In genomic region chr1:187985145-187985896, GRCh38 we compare ENCODE assay signal across 13 cellular contexts.
DNase-seq lines count a peak whose midpoint lies in the region; ATAC-seq, FAIRE-seq and TF ChIP-seq lines count a peak whose summit lies in the region.
"Had no signal": no experiment of that assay in that cellular context is flagged by ENCODE, and none has a peak within 500 bp of the region (broad histone marks: within the 10 kb centered on the region; RNA-seq: fewer than 3 reads in every experiment).

No MANE protein-coding gene starts in this region.

- no peak for TF ChIP-seq CTCF in BE2C (IDR thresholded peaks at IDR 0.05; ENCODE audit: low read depth, low read length)

- intact Hi-C loops in activated naive CD4-positive, alpha-beta T cell treated with anti-CD3 and anti-CD28 coated beads for 36 hours (cut with micrococcal nuclease) = no loop called here

- no peaks in the 10 kb centered on the region for H3K36me3 ChIP-seq in BE2C
- H3K36me3 ChIP-seq: thoracic aorta had no signal

- H3K4me1 ChIP-seq in BE2C = peaks cover 3% of the 10 kb centered on the region; the same call in 1 of the 2 replicates

- ATAC-seq in GM19023 (IDR thresholded peaks at IDR 0.05; ENCODE audit: unreplicated experiment) (peak; percentile 57), HG02840 (IDR thresholded peaks at IDR 0.05; ENCODE audit: low FRiP score, unreplicated experiment) (peak; percentile 52)

- no peaks in the 10 kb centered on the region for H3K4me1 Mint-ChIP-seq in activated CD4-positive, alpha-beta T cell treated with anti-CD3 and anti-CD28 coated beads, Interleukin-2, amount 10 ng/mL, durations not matched to agents 7 days and 5 days
- no peaks in the 10 kb centered on the region for H3K4me1 Mint-ChIP-seq in activated naive CD4-positive, alpha-beta T cell treated with anti-CD3 and anti-CD28 coated beads for 36 hours (ENCODE audit: low read depth)

- H3K27ac Mint-ChIP-seq in activated CD4-positive, alpha-beta T cell treated with anti-CD3 and anti-CD28 coated beads, Interleukin-2, amount 10 ng/mL, durations not matched to agents 7 days and 5 days = no peak overlapping the region
- no peak overlapping the region for H3K27ac Mint-ChIP-seq in activated naive CD4-positive, alpha-beta T cell treated with anti-CD3 and anti-CD28 coated beads for 36 hours

- no peaks in the 10 kb centered on the region for H3K9me3 Mint-ChIP-seq in activated CD4-positive, alpha-beta T cell treated with anti-CD3 and anti-CD28 coated beads, Interleukin-2, amount 10 ng/mL, durations not matched to agents 7 days and 5 days
- H3K9me3 Mint-ChIP-seq in activated naive CD4-positive, alpha-beta T cell treated with anti-CD3 and anti-CD28 coated beads for 36 hours = peaks cover 9% of the 10 kb centered on the region

- no peaks in the 10 kb centered on the region for H3K9me3 ChIP-seq in BE2C
- H3K9me3 ChIP-seq: thoracic aorta had no signal

- POLR2A ChIA-PET in activated CD4-positive, alpha-beta T cell treated with anti-CD3 and anti-CD28 coated beads, Interleukin-2, amount 10 ng/mL, durations not matched to agents 7 days and 5 days (lab: Charles Lee) = no interaction called here

- H3K36me3 Mint-ChIP-seq in activated CD4-positive, alpha-beta T cell treated with anti-CD3 and anti-CD28 coated beads, Interleukin-2, amount 10 ng/mL, durations not matched to agents 7 days and 5 days (ENCODE audit: low read depth) = no peaks in the 10 kb centered on the region
- H3K36me3 Mint-ChIP-seq in activated naive CD4-positive, alpha-beta T cell treated with anti-CD3 and anti-CD28 coated beads for 36 hours (ENCODE audit: low read depth) = no peaks in the 10 kb centered on the region

- H3K27me3 Mint-ChIP-seq in activated CD4-positive, alpha-beta T cell treated with anti-CD3 and anti-CD28 coated beads, Interleukin-2, amount 10 ng/mL, durations not matched to agents 7 days and 5 days = no peaks in the 10 kb centered on the region
- H3K27me3 Mint-ChIP-seq in activated naive CD4-positive, alpha-beta T cell treated with anti-CD3 and anti-CD28 coated beads for 36 hours (ENCODE audit: low read depth) = no peaks in the 10 kb centered on the region

- H3K4me3 Mint-ChIP-seq in activated CD4-positive, alpha-beta T cell treated with anti-CD3 and anti-CD28 coated beads, Interleukin-2, amount 10 ng/mL, durations not matched to agents 7 days and 5 days = no peak overlapping the region
- no peak overlapping the region for H3K4me3 Mint-ChIP-seq in activated naive CD4-positive, alpha-beta T cell treated with anti-CD3 and anti-CD28 coated beads for 36 hours

- TF ChIP-seq POLR2A in GM12892 (IDR thresholded peaks at IDR 0.05; ENCODE audit: low read depth, low read length) = no peak

- no peak for FAIRE-seq in GM12892 (lab: Jason Lieb, UNC)

- DNase-seq in NCI-H524 (lab: John Stamatoyannopoulos, UW) (peak; percentile 75 to 95), BE2C (no peak), GM12892 (ENCODE audit: insufficient read length) (no peak)
- no peak for DNase-seq in activated CD4-positive, alpha-beta T cell treated with anti-CD3 and anti-CD28 coated beads, Interleukin-2, amount 10 ng/mL, durations not matched to agents 7 days and 5 days
- no peak for DNase-seq in activated naive CD4-positive, alpha-beta T cell treated with anti-CD3 and anti-CD28 coated beads for 36 hours
- DNase-seq: activated CD4-positive, alpha-beta T cell treated with anti-CD3 and anti-CD28 coated beads, Interleukin-2, amount 50 U/mL, for 4 hours; NCI-H1092 treated with DMSO at 0.1 percent for 48 hours; occipital lobe; RPMI8226; T1000 had no signal

- no peak overlapping the region for H3K4me3 ChIP-seq in BE2C (ENCODE audit: low read depth, low read length)
- H3K4me3 ChIP-seq: thoracic aorta had no signal

- CTCF ChIA-PET in activated CD4-positive, alpha-beta T cell treated with anti-CD3 and anti-CD28 coated beads, Interleukin-2, amount 10 ng/mL, durations not matched to agents 7 days and 5 days (lab: Charles Lee) = no interaction called here
- CTCF ChIA-PET in activated naive CD4-positive, alpha-beta T cell treated with anti-CD3 and anti-CD28 coated beads for 36 hours (lab: Charles Lee) = no interaction called here

- no peaks in the 10 kb centered on the region for H3K27me3 ChIP-seq in BE2C

Comparison
In these comparisons a context has a peak if more than half of its experiments do, and no peak if none do; other contexts are left out.
1. DNase-seq: peak in NCI-H524 (2 of 2); none in BE2C (single experiment), activated CD4-positive, alpha-beta T cell treated with anti-CD3 and anti-CD28 coated beads, Interleukin-2, amount 10 ng/mL, durations not matched to agents 7 days and 5 days (single experiment), GM12892 (single experiment) and activated naive CD4-positive, alpha-beta T cell treated with anti-CD3 and anti-CD28 coated beads for 36 hours (single experiment).